Comparison of ENCODE assay signal across 1 cellular context in genomic region chr12:109573029-109573913, GRCh38.
A peak's percentile ranks its signal among the peaks of the same experiment; 100 is the strongest.
TF ChIP-seq lines count a peak whose summit lies in the region.

MMAB (minus strand) TSS chr12:109573504; CDS start chr12:109573480, 24 bp downstream.
MVK (plus strand) TSS chr12:109573794; CDS start chr12:109574823, 1,029 bp downstream.

TF ChIP-seq in K562, 482 proteins besides CTCF, POLR2A, EP300 and RAD21 (continued from another document and continues in another):
- no peak for TF ChIP-seq ZNF398 (CRISPR knock-in tag; IDR thresholded peaks at IDR 0.05)
- TF ChIP-seq TOE1 (IDR thresholded peaks at IDR 0.05; ENCODE audit: borderline replicate concordance), result peak; percentile 90
- no peak; the same call in 1 of the 2 replicates for TF ChIP-seq TOE1 (CRISPR knock-in tag; IDR thresholded peaks at IDR 0.05; ENCODE audit: borderline replicate concordance, low read depth)
- TF ChIP-seq KLF6 (CRISPR knock-in tag; IDR thresholded peaks at IDR 0.05; ENCODE audit: borderline replicate concordance), result no peak
- TF ChIP-seq ZFP30 (CRISPR knock-in tag; IDR thresholded peaks at IDR 0.05; ENCODE audit: borderline replicate concordance), result no peak
- TF ChIP-seq TBP (optimal IDR thresholded peaks at IDR 0.05; ENCODE audit: low read depth, low read length), result peak; percentile 75
- no peak for TF ChIP-seq ZNF655 (CRISPR knock-in tag; IDR thresholded peaks at IDR 0.05)
- no peak for TF ChIP-seq ZNF140 (CRISPR knock-in tag; IDR thresholded peaks at IDR 0.05)
- TF ChIP-seq NR4A1 (CRISPR knock-in tag; IDR thresholded peaks at IDR 0.05), result peak; percentile 64; the same call in 1 of the 2 replicates
- peak; percentile 75; the same call in 1 of the 2 replicates for TF ChIP-seq NR4A1 (tag; IDR thresholded peaks at IDR 0.05)
- TF ChIP-seq ZNF146 (CRISPR knock-in tag; IDR thresholded peaks at IDR 0.05; ENCODE audit: unreplicated experiment), result no peak
- peak; percentile 99 for TF ChIP-seq KHSRP (IDR thresholded peaks at IDR 0.05)
- TF ChIP-seq PRMT5 (CRISPR knock-in tag; IDR thresholded peaks at IDR 0.05), result no peak
- peak in 1 of 2 experiments; percentile 82; a peak in 2 of 4 replicates for TF ChIP-seq RCOR1 (IDR thresholded peaks at IDR 0.05; ENCODE audit: borderline replicate concordance in 1 of 2, low read depth in 2 of 2, low read length in 2 of 2)
- TF ChIP-seq MTA1 (IDR thresholded peaks at IDR 0.05; ENCODE audit: borderline replicate concordance), result peak; percentile 87
- no peak for TF ChIP-seq ZNF76 (CRISPR knock-in tag; IDR thresholded peaks at IDR 0.05; ENCODE audit: borderline replicate concordance)
- TF ChIP-seq U2AF2 (optimal IDR thresholded peaks at IDR 0.05; ENCODE audit: low read depth, low read length), result no peak
- TF ChIP-seq GMEB1 (CRISPR knock-in tag; IDR thresholded peaks at IDR 0.05), result peak; percentile 90
- no peak for TF ChIP-seq TSC22D4 (tag; IDR thresholded peaks at IDR 0.05)
- no peak for TF ChIP-seq IRF2 (CRISPR knock-in tag; IDR thresholded peaks at IDR 0.05)
- TF ChIP-seq MYC (IDR thresholded peaks at IDR 0.05; ENCODE audit: low read depth, low read length), result peak; percentile 96
- TF ChIP-seq MYC (CRISPR knock-in tag; IDR thresholded peaks at IDR 0.05; ENCODE audit: borderline replicate concordance, low read depth), result peak; percentile 97
- TF ChIP-seq MBD1 (CRISPR knock-in tag; IDR thresholded peaks at IDR 0.05), result no peak
- TF ChIP-seq TCF7L2 (IDR thresholded peaks at IDR 0.05; ENCODE audit: low read depth, low read length), result no peak
- no peak for TF ChIP-seq ZNF175 (CRISPR knock-in tag; IDR thresholded peaks at IDR 0.05; ENCODE audit: low read depth)
- TF ChIP-seq DLX4 (CRISPR knock-in tag; IDR thresholded peaks at IDR 0.05), result no peak
- no peak for TF ChIP-seq PRPF4 (IDR thresholded peaks at IDR 0.05; ENCODE audit: insufficient read depth, low read depth, low read length, poor library complexity, severe bottlenecking)
- no peak for TF ChIP-seq NCOA2 (IDR thresholded peaks at IDR 0.05; ENCODE audit: partially characterized antibody in 2 of 2)
- no peak for TF ChIP-seq EWSR1 (IDR thresholded peaks at IDR 0.05; ENCODE audit: borderline replicate concordance, low read depth, partially characterized antibody)
- TF ChIP-seq NR3C1 (CRISPR knock-in tag; IDR thresholded peaks at IDR 0.05), result peak; percentile 41; the same call in 1 of the 2 replicates
- no peak for TF ChIP-seq ZFP1 (CRISPR knock-in tag; IDR thresholded peaks at IDR 0.05)
- no peak for TF ChIP-seq U2AF1 (optimal IDR thresholded peaks at IDR 0.05; ENCODE audit: low read depth, low read length)
- 0 out of 2 replicates have a peak, but pooled peaks have one; percentile 72 for TF ChIP-seq FOXK1 (CRISPR knock-in tag; IDR thresholded peaks at IDR 0.05; ENCODE audit: borderline replicate concordance)
- no peak for TF ChIP-seq TCFL5 (CRISPR knock-in tag; conservative IDR thresholded peaks at IDR 0.05)
- peak; percentile 88 for TF ChIP-seq JUND (IDR thresholded peaks at IDR 0.05; ENCODE audit: borderline replicate concordance, low read depth, low read length)
- peak; percentile 81 for TF ChIP-seq JUND (tag; IDR thresholded peaks at IDR 0.05; ENCODE audit: borderline replicate concordance, low read depth, low read length)
- peak; percentile 96 for TF ChIP-seq TFAP4 (CRISPR knock-in tag; IDR thresholded peaks at IDR 0.05; ENCODE audit: borderline replicate concordance)
- peak; percentile 48; the same call in 1 of the 2 replicates for TF ChIP-seq MEF2D (tag; conservative IDR thresholded peaks at IDR 0.05; ENCODE audit: low read depth)
- no peak for TF ChIP-seq RBM17 (IDR thresholded peaks at IDR 0.05; ENCODE audit: borderline replicate concordance, low read depth, low read length)
- no peak for TF ChIP-seq ZNF12 (CRISPR knock-in tag; IDR thresholded peaks at IDR 0.05)
- TF ChIP-seq RAD51 (IDR thresholded peaks at IDR 0.05; ENCODE audit: borderline replicate concordance, low read depth), result peak; percentile 89
- TF ChIP-seq PTBP1 (IDR thresholded peaks at IDR 0.05; ENCODE audit: low read depth, low read length), result no peak
- no peak for TF ChIP-seq WHSC1 (IDR thresholded peaks at IDR 0.05; ENCODE audit: low read length)
- TF ChIP-seq MXI1 (IDR thresholded peaks at IDR 0.05; ENCODE audit: low read depth, low read length), result peak; percentile 86; the same call in 1 of the 2 replicates
- TF ChIP-seq JUN (IDR thresholded peaks at IDR 0.05; ENCODE audit: borderline replicate concordance, low read depth, low read length), result peak; percentile 85; the same call in 1 of the 2 replicates
- peak; percentile 18; the same call in 1 of the 2 replicates for TF ChIP-seq JUN (CRISPR knock-in tag; IDR thresholded peaks at IDR 0.05; ENCODE audit: borderline replicate concordance)
- peak; percentile 14; the same call in 1 of the 2 replicates for TF ChIP-seq ZNF316 (IDR thresholded peaks at IDR 0.05)
- no peak for TF ChIP-seq CHCHD3 (CRISPR knock-in tag; IDR thresholded peaks at IDR 0.05)
- no peak; the same call in 1 of the 2 replicates for TF ChIP-seq ZBTB40 (IDR thresholded peaks at IDR 0.05)
- TF ChIP-seq ZBTB40 (CRISPR knock-in tag; IDR thresholded peaks at IDR 0.05), result no peak
- no peak for TF ChIP-seq LCOR (CRISPR knock-in tag; IDR thresholded peaks at IDR 0.05)
